7 cellular contexts compared by ENCODE assay signal in genomic region chr6:83192456-83192855, GRCh38. TPM values are rescaled to one million over a fixed set of nuclear protein-coding genes. Genes with fewer than 3 reads are reported as not detected.
DNase-seq lines count a peak whose midpoint lies in the region; ATAC-seq and TF ChIP-seq lines count a peak whose summit lies in the region.

No MANE protein-coding gene starts in this region.

- H3K36me3 ChIP-seq in HEK293 (ENCODE audit: control insufficient read depth in 2 of 2, insufficient read depth in 1 of 2, low read length in 2 of 2) (peaks cover 16 to 65% of the 10 kb centered on the region in 2 experiments), right atrium auricular region (peaks cover 20% of the 10 kb centered on the region), spleen (peaks cover 0 to 33% (median 7%) of the 10 kb centered on the region in 6 donors)

- TF ChIP-seq CTCF in HEK293 (tag by site-specific recombination; IDR thresholded peaks at IDR 0.05) (no peak), right atrium auricular region (IDR thresholded peaks at IDR 0.05) (no peak), spleen (IDR thresholded peaks at IDR 0.05 in 8 of 11, conservative IDR thresholded peaks at IDR 0.05 in 3 of 11) (no peak), GM20000 (IDR thresholded peaks at IDR 0.05; ENCODE audit: extremely low read depth, missing control alignments) (no peak)

- no peak for DNase-seq in T-helper 17 cell
- no peak for DNase-seq in right atrium auricular region (ENCODE audit: low spot score)
- DNase-seq in spleen: no peak
- no peak for DNase-seq in GM20000 (ENCODE audit: low spot score)
- DNase-seq in NCI-H1417 (lab: John Stamatoyannopoulos, UW): no peak

- peaks cover 20% of the 10 kb centered on the region for H3K4me1 Mint-ChIP-seq in T-helper 17 cell

- no peaks in the 10 kb centered on the region for H3K27me3 Mint-ChIP-seq in T-helper 17 cell

- peaks cover 3% of the 10 kb centered on the region for H3K36me3 Mint-ChIP-seq in T-helper 17 cell (ENCODE audit: low read depth)

- intact Hi-C loops in spleen (cut with DNase I; ENCODE audit: low total_unique reads): loop anchor here (10.0 kb wide), 1 partner anchor 118 kb away; no protein-coding TSS in a partner anchor

- 0 to 4% (median 1%) methylated on average over 4 of the region's 4 CpGs for WGBS in spleen, 5 donors

- H3K9me3 ChIP-seq in HEK293 (ENCODE audit: control insufficient read depth, insufficient read depth, low read depth, low read length) (no peaks in the 10 kb centered on the region), T-helper 17 cell (ENCODE audit: control insufficient read depth, low read length, poor library complexity, severe bottlenecking) (no peaks in the 10 kb centered on the region), right atrium auricular region (no peaks in the 10 kb centered on the region), spleen (no peaks in the 10 kb centered on the region)

- CTCF ChIA-PET in HEK293 (lab: Yijun Ruan, JAX): interaction anchor here (0.6 to 1.1 kb wide), 2 partner anchors 22 to 28 kb away, joined by 3 read pairs; no protein-coding TSS in a partner anchor

- H3K4me3 ChIP-seq in HEK293 (ENCODE audit: low read depth, low read length) (peak overlapping the region; percentile 94), right atrium auricular region (peak overlapping the region; percentile 94 to 100), spleen (peak overlapping the region; percentile 66 to 94 (median 84))

- peak overlapping the region; percentile 93 for H3K27ac Mint-ChIP-seq in T-helper 17 cell

- H3K27me3 ChIP-seq in right atrium auricular region (no peaks in the 10 kb centered on the region), spleen (replicated peaks in 1 of 7) (no peaks in the 10 kb centered on the region)

- peak overlapping the region; percentile 76; the same call in 1 of the 2 replicates for H3K27ac ChIP-seq in HEK293 (ENCODE audit: extremely low read depth, low read depth, low read length)
- H3K27ac ChIP-seq in right atrium auricular region: peak overlapping the region; percentile 91 to 93
- H3K27ac ChIP-seq in spleen: peak overlapping the region; percentile 30 to 88 (median 83)

- peak overlapping the region; percentile 98 for H3K4me3 Mint-ChIP-seq in T-helper 17 cell

- no peak for ATAC-seq in T-helper 17 cell
- no peak for ATAC-seq in GM21528 (IDR thresholded peaks at IDR 0.05; ENCODE audit: low FRiP score, unreplicated experiment)

- H3K4me1 ChIP-seq in HEK293 (ENCODE audit: control insufficient read depth, insufficient read depth, low read length) (peaks cover 2% of the 10 kb centered on the region; the same call in 1 of the 2 replicates), right atrium auricular region (peaks cover 0 to 16% of the 10 kb centered on the region in 2 donors), spleen (peaks cover 13 to 59% (median 29%) of the 10 kb centered on the region in 6 donors)

- no peak for TF ChIP-seq POLR2A in spleen (IDR thresholded peaks at IDR 0.05)

- POLR2A ChIA-PET in HEK293 (lab: Yijun Ruan, JAX): interaction anchor here (1.6 kb wide), 1 partner anchor 127 kb away, joined by 4 read pairs; the partner anchor contains the start of gene UBE3D

TF ChIP-seq in HEK293, 187 proteins besides CTCF, POLR2A, EP300 and RAD21:
- TF ChIP-seq KLF1 (tag by site-specific recombination; IDR thresholded peaks at IDR 0.05) (no peak), ZNF335 (tag by site-specific recombination; conservative IDR thresholded peaks at IDR 0.05) (0 out of 2 replicates have a peak, but pooled peaks have one; percentile 76), ZNF473 (tag by site-specific recombination; IDR thresholded peaks at IDR 0.05) (no peak)

RNA-seq across cellular contexts. Expression of gene PGM3, which starts 0.6 kb away (rescaled TPM):
- 10 to 100 TPM; 18.6 TPM for total RNA-seq in T-helper 17 cell
- 10 to 100 TPM in 1 of 2 donors, 1 to 10 TPM in 1; 7.3 to 12.7 TPM for total RNA-seq in right atrium auricular region
- 10 to 100 TPM; 13.2 to 32.9 (median 26.5) TPM for total RNA-seq in spleen
- polyA plus RNA-seq in spleen: 1 to 10 TPM; 3.5 to 4.7 (median 4.2) TPM

RNA-seq across cellular contexts. Expression of gene RWDD2A, which starts 0.7 kb away (rescaled TPM):
- total RNA-seq in T-helper 17 cell (1 to 10 TPM; 1.5 to 1.8 TPM), right atrium auricular region (1 to 10 TPM; 3.7 to 4.0 TPM), spleen (1 to 10 TPM; 1.9 to 4.2 (median 3.8) TPM)
- 1 to 10 TPM; 2.1 to 2.5 (median 2.1) TPM for polyA plus RNA-seq in spleen
